Comparison of ENCODE assay signal across 8 cellular contexts in the genomic region with DNA sequence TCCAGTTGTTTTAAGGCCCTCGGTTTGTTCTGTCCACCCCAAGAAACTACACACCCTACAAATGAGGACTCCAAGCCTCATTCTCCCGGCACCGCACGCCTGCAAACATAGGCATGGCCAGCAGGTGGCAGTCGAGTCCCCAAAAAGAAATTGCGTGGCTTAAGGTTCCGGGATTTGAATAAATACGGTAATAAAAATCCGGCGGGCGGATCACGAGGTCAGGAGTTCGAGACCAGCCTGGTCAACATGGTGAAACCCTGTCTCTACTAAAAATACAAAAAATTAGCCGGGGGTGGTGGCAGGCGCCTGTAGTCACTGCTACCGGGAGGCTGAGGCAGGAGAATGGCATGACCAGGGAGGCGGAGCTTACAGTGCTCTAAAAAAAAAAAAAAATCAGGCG. TPM values are rescaled to one million over a fixed set of nuclear protein-coding genes. Genes with fewer than 3 reads are reported as not detected.
A peak's percentile ranks its signal among the peaks of the same experiment; 100 is the strongest.
DNase-seq lines count a peak whose midpoint lies in the region; ATAC-seq and TF ChIP-seq lines count a peak whose summit lies in the region.

No MANE protein-coding gene starts in this region.

- H3K9me3 ChIP-seq in CD4-positive, alpha-beta T cell (ENCODE audit: control insufficient read depth, low read length) = no peaks in the 10 kb centered on the region

- H3K36me3 ChIP-seq in mesendoderm (ENCODE audit: control insufficient read depth, insufficient read depth, low read length) = no peaks in the 10 kb centered on the region

- peak overlapping the region; percentile 62 for H3K4me3 Mint-ChIP-seq in CD4-positive, alpha-beta T cell

- intact Hi-C loops in CD4-positive, alpha-beta T cell (cut with DNase I, micrococcal nuclease) = loop anchor here (1.0 to 10.0 kb wide), 7 partner anchors 40 to 1348 kb away; a partner anchor contains a TSS

- no peak overlapping the region for H3K4me3 ChIP-seq in mesendoderm (ENCODE audit: low read length)

- no peak overlapping the region for H3K4ac ChIP-seq in mesendoderm (ENCODE audit: low read depth, low read length)

- DNase-seq in CD4-positive, alpha-beta T cell = peak; percentile 59 to 90 (median 76)
- DNase-seq in NCI-H2196 treated with DMSO at 0.1 percent for 48 hours (lab: John Stamatoyannopoulos, UW; ENCODE audit: unreplicated experiment) (peak; percentile 7), dermis blood vessel endothelial cell (peak; percentile 81), mesendoderm (peak; percentile 84), NCI-H2029 treated with DMSO at 0.1 percent for 48 hours (lab: John Stamatoyannopoulos, UW) (no peak)
- DNase-seq in activated CD4-positive, alpha-beta T cell treated with anti-CD3 and anti-CD28 coated beads, Interleukin-2, amount 50 U/mL, for 4 hours = peak; percentile 82 to 87
- peak; percentile 47 to 86 for DNase-seq in stimulated activated CD8-positive, alpha-beta memory T cell treated with anti-CD3 and anti-CD28 coated beads, Interleukin-4, amount 100 ng/mL, for 4 hours (ENCODE audit: low read depth in 2 of 2, low spot score in 1 of 2)

- H4K5ac ChIP-seq in mesendoderm (ENCODE audit: low read length) = no peak overlapping the region

- ATAC-seq in CD4-positive, alpha-beta T cell (ENCODE audit: poor library complexity) = peak; percentile 74
- peak; percentile 60 for ATAC-seq in GM21528 (IDR thresholded peaks at IDR 0.05; ENCODE audit: low FRiP score, unreplicated experiment)

- no peak overlapping the region for H3K27ac ChIP-seq in CD4-positive, alpha-beta T cell (ENCODE audit: low read depth, low read length)
- no peak overlapping the region for H3K27ac ChIP-seq in mesendoderm (ENCODE audit: low read depth, low read length)

- H3K4me1 ChIP-seq in mesendoderm (ENCODE audit: control insufficient read depth, low read depth, low read length) = peaks cover 3% of the 10 kb centered on the region

- peaks cover 37% of the 10 kb centered on the region for H3K4me1 Mint-ChIP-seq in CD4-positive, alpha-beta T cell (ENCODE audit: low read depth)

- H3K9ac ChIP-seq in mesendoderm (ENCODE audit: low read length) = peak overlapping the region; percentile 53

- H3K36me3 Mint-ChIP-seq in CD4-positive, alpha-beta T cell (ENCODE audit: low read depth) = no peaks in the 10 kb centered on the region

- H3K27me3 ChIP-seq in CD4-positive, alpha-beta T cell (ENCODE audit: control insufficient read depth, insufficient read depth, low read length) = no peaks in the 10 kb centered on the region
- no peaks in the 10 kb centered on the region for H3K27me3 ChIP-seq in mesendoderm (ENCODE audit: insufficient read depth, low read length, poor library complexity)

- no peaks in the 10 kb centered on the region for H3K9me3 Mint-ChIP-seq in CD4-positive, alpha-beta T cell

- H2BK120ac ChIP-seq in mesendoderm (ENCODE audit: low read depth, low read length) = no peak overlapping the region

- peak overlapping the region; percentile 78 for H3K56ac ChIP-seq in mesendoderm (ENCODE audit: low read length)

- no peak overlapping the region for H3K4me2 ChIP-seq in mesendoderm (ENCODE audit: low read length)

- no peak overlapping the region for H3K18ac ChIP-seq in mesendoderm (ENCODE audit: low read length)

- no peak overlapping the region for H4K8ac ChIP-seq in mesendoderm (ENCODE audit: low read depth, low read length)

- CTCF ChIA-PET in CD4-positive, alpha-beta T cell (lab: Charles Lee) = no interaction called here

- H3K79me1 ChIP-seq in mesendoderm (ENCODE audit: low read length) = peaks cover 2% of the 10 kb centered on the region

- no peaks in the 10 kb centered on the region for H3K27me3 Mint-ChIP-seq in CD4-positive, alpha-beta T cell

- no peak overlapping the region for H2AK5ac ChIP-seq in mesendoderm (ENCODE audit: low read length)

- POLR2A ChIA-PET in CD4-positive, alpha-beta T cell (lab: Charles Lee) = no interaction called here

- no peak overlapping the region for H2BK15ac ChIP-seq in mesendoderm (replicated peaks; ENCODE audit: low read depth)

- H3K79me2 ChIP-seq in mesendoderm (ENCODE audit: control insufficient read depth, insufficient read depth, low read length) = no peaks in the 10 kb centered on the region

- no peak overlapping the region for H3K23ac ChIP-seq in mesendoderm (ENCODE audit: low read length)

- peak overlapping the region; percentile 15 for H3K27ac Mint-ChIP-seq in CD4-positive, alpha-beta T cell

- no peak overlapping the region for H2BK5ac ChIP-seq in mesendoderm (ENCODE audit: low read length)

- WGBS in mesendoderm (ENCODE audit: extremely low coverage, insufficient coverage, low lambda C conversion rate) = no CpG with 5 or more reads among the region's 18 CpGs

- peak; percentile 81 for TF ChIP-seq CTCF in CD4-positive, alpha-beta T cell (IDR thresholded peaks at IDR 0.05)

RNA-seq across cellular contexts. Expression of a gene that starts 21.8 kb away (rescaled TPM):
- total RNA-seq in CD4-positive, alpha-beta T cell = 1 to 10 TPM; 1.0 TPM
- not detected in 2 replicates for total RNA-seq in dermis blood vessel endothelial cell
- 1.6 TPM for polyA plus RNA-seq in mesendoderm (2013, experiment 1 of 2)
- 1.6 TPM for polyA plus RNA-seq in mesendoderm (2013, experiment 2 of 2)

RNA-seq across cellular contexts. Expression of a gene that starts 34.4 kb away (rescaled TPM):
- total RNA-seq in CD4-positive, alpha-beta T cell = under 1 TPM; 0.16 to 0.42 TPM
- total RNA-seq in dermis blood vessel endothelial cell = not detected in 2 replicates
- 0.04 TPM for polyA plus RNA-seq in mesendoderm (2013, experiment 1 of 2)
- 0.06 TPM for polyA plus RNA-seq in mesendoderm (2013, experiment 2 of 2)
